In the genomic region with DNA sequence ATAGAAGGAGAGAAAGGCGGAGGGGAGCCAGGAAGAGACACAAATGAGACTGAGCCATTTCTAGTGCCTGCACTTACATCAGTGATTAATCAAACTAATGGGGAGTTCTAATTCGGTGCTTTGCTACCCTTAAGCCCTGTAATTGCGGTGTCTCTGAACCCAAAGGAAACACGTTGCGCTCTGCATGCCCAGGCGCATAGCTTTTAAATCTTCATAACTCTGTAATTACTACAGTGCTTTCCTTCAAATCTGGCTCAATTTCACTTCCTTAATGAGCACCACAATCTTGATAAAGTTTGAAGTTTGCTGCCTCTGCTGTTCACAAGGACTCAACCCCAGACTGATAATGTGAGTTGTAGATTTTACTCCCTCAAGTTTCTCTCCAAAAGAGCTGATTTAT, we compare ENCODE assay signal across 21 cellular contexts.
"Had no signal": no experiment of that assay in that cellular context is flagged by ENCODE, and none has a peak within 500 bp of the region (broad histone marks: within the 10 kb centered on the region; RNA-seq: fewer than 3 reads in every experiment).

No MANE protein-coding gene starts in this region.

- H3K27me3 ChIP-seq: esophagus muscularis mucosa, ovary, upper lobe of right lung had no signal

- H3K36me3 Mint-ChIP-seq: natural killer cell treated with Interleukin-12 subunit alpha and Interleukin-12 subunit beta and Interleukin-15 and Interleukin-18, amount 100 ng/mL, for 72 hours had no signal

- H3K4me1 Mint-ChIP-seq: activated CD4-positive, alpha-beta T cell treated with anti-CD3 and anti-CD28 coated beads, Interleukin-2, amount 10 ng/mL, durations not matched to agents 24 days and 14 days; activated naive CD8-positive, alpha-beta T cell treated with anti-CD3 and anti-CD28 coated beads, Interleukin-2, amount 50 U/mL, for 24 hours; T-helper 17 cell had no signal

- H3K27ac ChIP-seq: esophagus muscularis mucosa, gastrocnemius medialis, neutrophil, prostate gland, upper lobe of right lung, VCaP had no signal

- H3K9me3 Mint-ChIP-seq: activated CD4-positive, alpha-beta T cell treated with anti-CD3 and anti-CD28 coated beads, Interleukin-2, amount 10 ng/mL, durations not matched to agents 24 days and 14 days; activated naive CD8-positive, alpha-beta T cell treated with anti-CD3 and anti-CD28 coated beads, Interleukin-2, amount 50 U/mL, for 24 hours; activated T-helper 1 cell treated with anti-CD3 and anti-CD28 coated beads, Interleukin-12 subunit alpha, Interleukin-12 subunit beta, Interleukin-2, Interleukin-4 antibody, amounts not matched to agents 30 ng/mL and 10 ng/mL and 1 ng/mL, durations not matched to agents 14 hours and 24 hours and 36 hours; natural killer cell treated with Interleukin-12 subunit alpha and Interleukin-12 subunit beta and Interleukin-15 and Interleukin-18, amount 100 ng/mL, for 72 hours had no signal

- H3K9me3 ChIP-seq: esophagus muscularis mucosa, gastrocnemius medialis, neutrophil, ovary, prostate gland, upper lobe of right lung had no signal

- H3K27me3 Mint-ChIP-seq: natural killer cell treated with Interleukin-12 subunit alpha and Interleukin-12 subunit beta and Interleukin-15 and Interleukin-18, amount 100 ng/mL, for 72 hours; T-helper 17 cell had no signal

- H3K36me3 ChIP-seq: esophagus muscularis mucosa, gastrocnemius medialis, neutrophil, ovary, prostate gland, upper lobe of right lung had no signal

- H3K27ac Mint-ChIP-seq: activated CD4-positive, alpha-beta T cell treated with anti-CD3 and anti-CD28 coated beads, Interleukin-2, amount 10 ng/mL, durations not matched to agents 24 days and 14 days; activated CD8-positive, alpha-beta T cell treated with anti-CD3 and anti-CD28 coated beads, Interleukin-2, amount 10 ng/mL, durations not matched to agents 7 days and 5 days; activated naive CD8-positive, alpha-beta T cell treated with anti-CD3 and anti-CD28 coated beads, Interleukin-2, amount 50 U/mL, for 24 hours; activated T-helper 1 cell treated with anti-CD3 and anti-CD28 coated beads, Interleukin-12 subunit alpha, Interleukin-12 subunit beta, Interleukin-2, Interleukin-4 antibody, amounts not matched to agents 30 ng/mL and 10 ng/mL and 1 ng/mL, durations not matched to agents 14 hours and 24 hours and 36 hours; natural killer cell treated with Interleukin-12 subunit alpha and Interleukin-12 subunit beta and Interleukin-15 and Interleukin-18, amount 100 ng/mL, for 72 hours; T-helper 17 cell had no signal

- H3K4me3 Mint-ChIP-seq: activated CD4-positive, alpha-beta T cell treated with anti-CD3 and anti-CD28 coated beads, Interleukin-2, amount 10 ng/mL, durations not matched to agents 24 days and 14 days; activated CD8-positive, alpha-beta T cell treated with anti-CD3 and anti-CD28 coated beads, Interleukin-2, amount 10 ng/mL, durations not matched to agents 7 days and 5 days; activated naive CD8-positive, alpha-beta T cell treated with anti-CD3 and anti-CD28 coated beads, Interleukin-2, amount 50 U/mL, for 24 hours; activated T-helper 1 cell treated with anti-CD3 and anti-CD28 coated beads, Interleukin-12 subunit alpha, Interleukin-12 subunit beta, Interleukin-2, Interleukin-4 antibody, amounts not matched to agents 30 ng/mL and 10 ng/mL and 1 ng/mL, durations not matched to agents 14 hours and 24 hours and 36 hours; natural killer cell treated with Interleukin-12 subunit alpha and Interleukin-12 subunit beta and Interleukin-15 and Interleukin-18, amount 100 ng/mL, for 72 hours; T-helper 17 cell had no signal

- H3K4me1 ChIP-seq: gastrocnemius medialis, prostate gland, upper lobe of right lung had no signal

- H3K4me3 ChIP-seq: esophagus muscularis mucosa, gastrocnemius medialis, ovary, prostate gland, upper lobe of right lung had no signal

- DNase-seq: activated CD4-positive, alpha-beta T cell treated with anti-CD3 and anti-CD28 coated beads, Interleukin-2, amount 10 ng/mL, durations not matched to agents 24 days and 14 days; activated CD8-positive, alpha-beta T cell treated with anti-CD3 and anti-CD28 coated beads, Interleukin-2, amount 10 ng/mL, durations not matched to agents 7 days and 5 days; activated gamma-delta T cell; activated naive CD4-positive, alpha-beta T cell treated with anti-CD3 and anti-CD28 coated beads, Interleukin-2, amount 50 U/mL, for 16 hours; activated naive CD8-positive, alpha-beta T cell treated with anti-CD3 and anti-CD28 coated beads, Interleukin-2, amount 50 U/mL, for 24 hours; effector memory CD4-positive, alpha-beta T cell; gastrocnemius medialis; hippocampal formation; left ventricle myocardium superior; midbrain; ovary; stimulated activated CD4-positive, alpha-beta T cell treated with anti-CD3 and anti-CD28 coated beads, Interleukin-4, amount 100 ng/mL, for 24 hours; stimulated activated naive CD4-positive, alpha-beta T cell treated with Interleukin-2 at 50 U/mL for 16 hours; T-helper 17 cell; upper lobe of right lung had no signal
